ENCODE assay signal across 1 cellular context in the genomic region with DNA sequence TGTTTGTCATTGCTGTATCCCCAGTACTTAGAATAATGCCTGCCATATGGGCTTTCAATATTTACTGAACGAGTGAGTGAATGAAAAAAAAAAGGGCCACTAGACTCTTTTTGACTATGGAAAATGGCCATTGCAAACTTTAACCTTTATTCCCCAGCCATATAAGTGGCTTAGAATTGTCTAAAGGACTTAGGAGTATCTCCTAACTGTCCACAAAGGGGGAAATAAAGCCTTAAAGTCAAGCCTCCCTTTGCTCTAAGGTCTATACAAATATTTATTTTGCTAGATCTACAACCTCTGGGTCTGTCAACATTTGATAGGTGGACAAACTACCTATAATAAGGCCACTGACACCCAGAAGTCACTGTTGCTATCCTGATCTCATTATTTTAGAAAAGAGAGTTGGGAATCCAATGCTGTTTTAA.
TF ChIP-seq lines count a peak whose summit lies in the region.

No MANE protein-coding gene starts in this region.

TF ChIP-seq in HepG2, 621 proteins besides CTCF, POLR2A, EP300 and RAD21 (continued from another document and continues in another):
- TF ChIP-seq FOXP4 (CRISPR knock-in tag; IDR thresholded peaks at IDR 0.05) = peak; percentile 84
- no peak for TF ChIP-seq TRIM24 (CRISPR knock-in tag; IDR thresholded peaks at IDR 0.05)
- TF ChIP-seq RBAK (CRISPR knock-in tag; IDR thresholded peaks at IDR 0.05) = no peak
- TF ChIP-seq, protein P1, sequence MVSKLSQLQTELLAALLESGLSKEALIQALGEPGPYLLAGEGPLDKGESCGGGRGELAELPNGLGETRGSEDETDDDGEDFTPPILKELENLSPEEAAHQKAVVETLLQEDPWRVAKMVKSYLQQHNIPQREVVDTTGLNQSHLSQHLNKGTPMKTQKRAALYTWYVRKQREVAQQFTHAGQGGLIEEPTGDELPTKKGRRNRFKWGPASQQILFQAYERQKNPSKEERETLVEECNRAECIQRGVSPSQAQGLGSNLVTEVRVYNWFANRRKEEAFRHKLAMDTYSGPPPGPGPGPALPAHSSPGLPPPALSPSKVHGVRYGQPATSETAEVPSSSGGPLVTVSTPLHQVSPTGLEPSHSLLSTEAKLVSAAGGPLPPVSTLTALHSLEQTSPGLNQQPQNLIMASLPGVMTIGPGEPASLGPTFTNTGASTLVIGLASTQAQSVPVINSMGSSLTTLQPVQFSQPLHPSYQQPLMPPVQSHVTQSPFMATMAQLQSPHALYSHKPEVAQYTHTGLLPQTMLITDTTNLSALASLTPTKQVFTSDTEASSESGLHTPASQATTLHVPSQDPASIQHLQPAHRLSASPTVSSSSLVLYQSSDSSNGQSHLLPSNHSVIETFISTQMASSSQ (IDR thresholded peaks at IDR 0.05; ENCODE audit: low read depth) = peak; percentile 36; the same call in 1 of the 2 replicates
- TF ChIP-seq, protein P1 (CRISPR knock-in tag; IDR thresholded peaks at IDR 0.05; ENCODE audit: borderline replicate concordance) = no peak
- no peak for TF ChIP-seq ETV5 (CRISPR knock-in tag; IDR thresholded peaks at IDR 0.05; ENCODE audit: borderline replicate concordance)
- TF ChIP-seq ARID2 (CRISPR knock-in tag; IDR thresholded peaks at IDR 0.05; ENCODE audit: borderline replicate concordance) = no peak
- TF ChIP-seq IRX3 (CRISPR knock-in tag; IDR thresholded peaks at IDR 0.05; ENCODE audit: borderline replicate concordance, low read depth) = no peak
- TF ChIP-seq ZNF510 (CRISPR knock-in tag; IDR thresholded peaks at IDR 0.05; ENCODE audit: low read depth) = no peak
- TF ChIP-seq ZNF20 (CRISPR knock-in tag; IDR thresholded peaks at IDR 0.05) = no peak
- TF ChIP-seq ZNF549 (CRISPR knock-in tag; IDR thresholded peaks at IDR 0.05) = no peak
- TF ChIP-seq ISL2 (CRISPR knock-in tag; IDR thresholded peaks at IDR 0.05) = peak; percentile 82
- TF ChIP-seq SKIL (CRISPR knock-in tag; IDR thresholded peaks at IDR 0.05; ENCODE audit: borderline replicate concordance) = peak; percentile 51; the same call in 1 of the 2 replicates
- TF ChIP-seq EZH2 (conservative IDR thresholded peaks at IDR 0.05; ENCODE audit: low read depth, low read length) = no peak
- TF ChIP-seq KDM5B (CRISPR knock-in tag; IDR thresholded peaks at IDR 0.05; ENCODE audit: borderline replicate concordance) = no peak
- TF ChIP-seq SMYD3 (CRISPR knock-in tag; IDR thresholded peaks at IDR 0.05) = no peak
- no peak for TF ChIP-seq NKX3-1 (CRISPR knock-in tag; IDR thresholded peaks at IDR 0.05)
- TF ChIP-seq, protein P2, sequence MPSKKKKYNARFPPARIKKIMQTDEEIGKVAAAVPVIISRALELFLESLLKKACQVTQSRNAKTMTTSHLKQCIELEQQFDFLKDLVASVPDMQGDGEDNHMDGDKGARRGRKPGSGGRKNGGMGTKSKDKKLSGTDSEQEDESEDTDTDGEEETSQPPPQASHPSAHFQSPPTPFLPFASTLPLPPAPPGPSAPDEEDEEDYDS (CRISPR knock-in tag; IDR thresholded peaks at IDR 0.05) = peak; percentile 27; the same call in 1 of the 2 replicates
- no peak for TF ChIP-seq ZNF639 (CRISPR knock-in tag; conservative IDR thresholded peaks at IDR 0.05)
- TF ChIP-seq STAT6 (CRISPR knock-in tag; IDR thresholded peaks at IDR 0.05; ENCODE audit: borderline replicate concordance) = no peak
- TF ChIP-seq ZNF121 (CRISPR knock-in tag; IDR thresholded peaks at IDR 0.05) = no peak
- no peak for TF ChIP-seq EED (CRISPR knock-in tag; IDR thresholded peaks at IDR 0.05)
- no peak for TF ChIP-seq U2AF1 (optimal IDR thresholded peaks at IDR 0.05; ENCODE audit: low read depth, low read length)
- no peak for TF ChIP-seq ZNF773 (CRISPR knock-in tag; IDR thresholded peaks at IDR 0.05; ENCODE audit: borderline replicate concordance)
- TF ChIP-seq ZNF781 (CRISPR knock-in tag; IDR thresholded peaks at IDR 0.05; ENCODE audit: borderline replicate concordance, not compliant biosample characterization) = no peak
- TF ChIP-seq, protein P3, sequence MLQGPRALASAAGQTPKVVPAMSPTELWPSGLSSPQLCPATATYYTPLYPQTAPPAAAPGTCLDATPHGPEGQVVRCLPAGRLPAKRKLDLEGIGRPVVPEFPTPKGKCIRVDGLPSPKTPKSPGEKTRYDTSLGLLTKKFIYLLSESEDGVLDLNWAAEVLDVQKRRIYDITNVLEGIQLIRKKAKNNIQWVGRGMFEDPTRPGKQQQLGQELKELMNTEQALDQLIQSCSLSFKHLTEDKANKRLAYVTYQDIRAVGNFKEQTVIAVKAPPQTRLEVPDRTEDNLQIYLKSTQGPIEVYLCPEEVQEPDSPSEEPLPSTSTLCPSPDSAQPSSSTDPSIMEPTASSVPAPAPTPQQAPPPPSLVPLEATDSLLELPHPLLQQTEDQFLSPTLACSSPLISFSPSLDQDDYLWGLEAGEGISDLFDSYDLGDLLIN (CRISPR knock-in tag; IDR thresholded peaks at IDR 0.05; ENCODE audit: borderline replicate concordance) = no peak
- TF ChIP-seq JUNB (CRISPR knock-in tag; IDR thresholded peaks at IDR 0.05; ENCODE audit: borderline replicate concordance) = no peak
- TF ChIP-seq ZNF33B (CRISPR knock-in tag; IDR thresholded peaks at IDR 0.05) = no peak
- no peak for TF ChIP-seq PRPF4 (IDR thresholded peaks at IDR 0.05; ENCODE audit: low read depth, low read length, poor library complexity, severe bottlenecking)
- TF ChIP-seq, protein P4, sequence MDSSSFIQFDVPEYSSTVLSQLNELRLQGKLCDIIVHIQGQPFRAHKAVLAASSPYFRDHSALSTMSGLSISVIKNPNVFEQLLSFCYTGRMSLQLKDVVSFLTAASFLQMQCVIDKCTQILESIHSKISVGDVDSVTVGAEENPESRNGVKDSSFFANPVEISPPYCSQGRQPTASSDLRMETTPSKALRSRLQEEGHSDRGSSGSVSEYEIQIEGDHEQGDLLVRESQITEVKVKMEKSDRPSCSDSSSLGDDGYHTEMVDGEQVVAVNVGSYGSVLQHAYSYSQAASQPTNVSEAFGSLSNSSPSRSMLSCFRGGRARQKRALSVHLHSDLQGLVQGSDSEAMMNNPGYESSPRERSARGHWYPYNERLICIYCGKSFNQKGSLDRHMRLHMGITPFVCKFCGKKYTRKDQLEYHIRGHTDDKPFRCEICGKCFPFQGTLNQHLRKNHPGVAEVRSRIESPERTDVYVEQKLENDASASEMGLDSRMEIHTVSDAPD (CRISPR knock-in tag; IDR thresholded peaks at IDR 0.05) = no peak
- TF ChIP-seq ZNF333 (CRISPR knock-in tag; IDR thresholded peaks at IDR 0.05; ENCODE audit: borderline replicate concordance) = no peak
- no peak for TF ChIP-seq FOSL1 (CRISPR knock-in tag; IDR thresholded peaks at IDR 0.05; ENCODE audit: borderline replicate concordance)
- no peak for TF ChIP-seq HOXA5 (CRISPR knock-in tag; IDR thresholded peaks at IDR 0.05)
- no peak for TF ChIP-seq ELK4 (CRISPR knock-in tag; IDR thresholded peaks at IDR 0.05; ENCODE audit: borderline replicate concordance)
- no peak for TF ChIP-seq NFYC (CRISPR knock-in tag; IDR thresholded peaks at IDR 0.05)
- no peak for TF ChIP-seq ZNF790 (CRISPR knock-in tag; IDR thresholded peaks at IDR 0.05; ENCODE audit: borderline replicate concordance)
- TF ChIP-seq MEF2D (CRISPR knock-in tag; IDR thresholded peaks at IDR 0.05) = peak; percentile 80; the same call in 1 of the 2 replicates
- TF ChIP-seq PPARG (CRISPR knock-in tag; conservative IDR thresholded peaks at IDR 0.05) = peak; percentile 85
- TF ChIP-seq NFYB (CRISPR knock-in tag; IDR thresholded peaks at IDR 0.05) = peak; percentile 47; the same call in 1 of the 2 replicates
- peak; percentile 54; the same call in 1 of the 2 replicates for TF ChIP-seq FOXO1 (CRISPR knock-in tag; IDR thresholded peaks at IDR 0.05)
- TF ChIP-seq ZNF574 (CRISPR knock-in tag; IDR thresholded peaks at IDR 0.05) = no peak
